12 cellular contexts compared by ENCODE assay signal in the genomic region with DNA sequence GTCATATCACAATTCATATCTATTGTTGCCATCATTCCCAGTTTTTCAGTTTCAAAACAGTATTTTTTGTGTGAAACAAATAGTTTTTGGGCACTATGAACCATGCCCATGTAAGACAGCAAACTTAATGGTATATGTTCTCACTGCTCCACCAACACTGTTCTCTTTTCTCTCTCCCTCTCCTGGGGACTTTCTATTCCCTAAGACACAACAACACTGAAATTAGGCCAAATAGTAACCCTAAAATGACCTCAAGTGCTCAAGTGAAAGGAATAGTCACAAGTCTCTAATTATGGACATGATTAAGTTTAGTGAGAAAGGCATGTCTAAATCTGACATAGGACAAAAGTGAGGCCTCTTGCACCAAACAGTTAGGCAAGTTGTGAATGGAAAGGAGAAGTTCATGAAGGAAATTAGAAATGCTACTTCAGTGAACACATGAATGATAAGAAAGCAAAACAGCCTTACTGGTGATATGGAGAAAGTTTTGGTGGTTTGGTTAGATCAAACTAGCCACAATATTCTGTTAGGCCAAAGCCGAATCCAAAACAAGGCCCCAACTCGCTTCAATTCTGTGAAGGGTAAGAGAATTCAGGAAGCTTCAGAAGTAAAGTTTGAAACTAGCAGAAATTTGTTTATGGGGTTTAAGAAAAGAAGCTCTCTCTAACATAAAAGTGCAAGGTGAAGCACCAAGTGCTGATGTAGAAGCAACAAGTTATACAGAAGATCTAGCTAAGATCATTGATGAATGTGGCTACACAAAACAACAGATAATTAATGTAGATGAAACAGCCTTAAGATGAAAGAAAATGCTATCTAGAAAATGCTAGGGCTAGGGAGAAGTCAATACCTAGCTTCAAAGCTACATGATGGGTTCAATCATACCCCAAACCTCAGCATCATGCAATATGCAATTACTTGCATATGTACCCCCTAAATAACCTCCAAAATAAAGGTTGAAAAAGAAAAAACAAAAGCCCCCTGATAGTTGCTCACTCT.
DNase-seq lines count a peak whose midpoint lies in the region; ATAC-seq, FAIRE-seq and TF ChIP-seq lines count a peak whose summit lies in the region.
"Had no signal": no experiment of that assay in that cellular context is flagged by ENCODE, and none has a peak within 500 bp of the region (broad histone marks: within the 10 kb centered on the region; RNA-seq: fewer than 3 reads in every experiment).

No MANE protein-coding gene starts in this region.

- no peak for FAIRE-seq in D721Med (lab: Jason Lieb, UNC)
- FAIRE-seq: kidney had no signal

- peaks cover 27% of the 10 kb centered on the region for H3K36me3 Mint-ChIP-seq in memory B cell

- H3K27ac Mint-ChIP-seq in memory B cell: peak overlapping the region; percentile 29

- peak; percentile 25 for DNase-seq in SKM-1 treated with dmso at 0.1 percent for 144 hours (lab: John Stamatoyannopoulos, UW; ENCODE audit: unreplicated experiment)
- DNase-seq in memory B cell (ENCODE audit: low spot score in 2 of 2): no peak
- DNase-seq in D721Med (ENCODE audit: insufficient read length, low spot score): no peak
- no peak for DNase-seq in G401 (ENCODE audit: low spot score)
- DNase-seq in NCI-H510A (lab: John Stamatoyannopoulos, UW): no peak
- DNase-seq: activated CD4-positive, alpha-beta T cell treated with anti-CD3 and anti-CD28 coated beads, Interleukin-2, amount 50 U/mL, for 4 hours; brain microvascular endothelial cell; kidney; NCI-H2029 had no signal

- H3K9me3 Mint-ChIP-seq in memory B cell: peaks cover 7% of the 10 kb centered on the region

- in situ Hi-C loops in G401 (cut with HindIII; ENCODE audit: low sequenced_read_pairs): no loop called here

- H3K4me1 Mint-ChIP-seq in memory B cell: peaks cover 30% of the 10 kb centered on the region

- TF ChIP-seq CTCF in D721Med (IDR thresholded peaks at IDR 0.05; ENCODE audit: insufficient read depth, missing control alignments): no peak

- ATAC-seq in GM18867 (IDR thresholded peaks at IDR 0.05; ENCODE audit: unreplicated experiment): peak; percentile 73
- ATAC-seq in HG02798 (IDR thresholded peaks at IDR 0.05; ENCODE audit: poor library complexity, unreplicated experiment): peak; percentile 36
- ATAC-seq in memory B cell (ENCODE audit: low read depth): peak; percentile 53
- no peak for ATAC-seq in HG02588 (IDR thresholded peaks at IDR 0.05; ENCODE audit: unreplicated experiment)

- no peaks in the 10 kb centered on the region for H3K27me3 Mint-ChIP-seq in memory B cell

- peak overlapping the region; percentile 22 for H3K4me3 Mint-ChIP-seq in memory B cell
